Comparison of ENCODE assay signal across 16 cellular contexts in genomic region chr1:209388358-209388757, GRCh38.
DNase-seq lines count a peak whose midpoint lies in the region; ATAC-seq and TF ChIP-seq lines count a peak whose summit lies in the region.
"Had no signal": no experiment of that assay in that cellular context is flagged by ENCODE, and none has a peak within 500 bp of the region (broad histone marks: within the 10 kb centered on the region; RNA-seq: fewer than 3 reads in every experiment).

No MANE protein-coding gene starts in this region.

- H3K4me1 ChIP-seq in HCT116 (ENCODE audit: control insufficient read depth in 1 of 2, insufficient read depth in 2 of 2, low read length in 2 of 2) (peaks cover 0 to 29% of the 10 kb centered on the region in 2 experiments; a peak in 2 of 4 replicates), SJSA1 (replicated peaks) (peaks cover 28% of the 10 kb centered on the region), fibroblast of lung (ENCODE audit: control insufficient read depth, extremely low read depth, insufficient read depth, low read length) (peaks cover 17% of the 10 kb centered on the region), skeletal muscle satellite cell (ENCODE audit: control insufficient read depth, insufficient read depth, low read length) (peaks cover 29% of the 10 kb centered on the region)

- H3K4me3 ChIP-seq in HCT116 (replicated peaks in 1 of 2; ENCODE audit: low read depth in 1 of 2, low read length in 2 of 2): no peak overlapping the region
- no peak overlapping the region for H3K4me3 ChIP-seq in SJSA1
- H3K4me3 ChIP-seq in fibroblast of lung (replicated peaks in 1 of 4; ENCODE audit: control extremely low read depth in 1 of 4, insufficient read depth in 1 of 4, low read depth in 3 of 4, low read length in 4 of 4): no peak overlapping the region
- H3K4me3 ChIP-seq in skeletal muscle satellite cell (ENCODE audit: low read length): no peak overlapping the region
- H3K4me3 ChIP-seq: BLaER1 treated with 17β-estradiol and CSF1 and Interleukin-3, amounts not matched to agents 10 nM and 100 nM; HAP-1 had no signal

- DNase-seq in HCT116 (ENCODE audit: low read depth, low spot score) (no peak), SJSA1 (ENCODE audit: low read depth in 1 of 2, low spot score in 2 of 2) (no peak), fibroblast of lung (ENCODE audit: low read depth in 2 of 2) (no peak), dermis blood vessel endothelial cell (no peak)
- no peak for DNase-seq in activated naive CD4-positive, alpha-beta T cell treated with Interleukin-2 at 50 U/mL for 16 hours
- DNase-seq: DMS153; MV-4-11; NCI-H1417 treated with DMSO at 0.1 percent for 48 hours; NCI-H2029; NCI-H526 treated with DMSO at 0.1 percent for 48 hours; NK-92 treated with Interleukin-12 subunit alpha and Interleukin-12 subunit beta, amount 100 ng/mL, for 24 hours; Right ventricle myocardium superior had no signal

- CTCF ChIA-PET in HCT116 (lab: Charles Lee): no interaction called here

- no peak overlapping the region for H3K9ac ChIP-seq in HCT116 (ENCODE audit: low read length)
- H3K9ac ChIP-seq in fibroblast of lung (ENCODE audit: insufficient read depth, low read length): no peak overlapping the region
- H3K9ac ChIP-seq in skeletal muscle satellite cell (ENCODE audit: low read depth, low read length): peak overlapping the region; percentile 0
- H3K9ac ChIP-seq: BLaER1 treated with 17β-estradiol and CSF1 and Interleukin-3, amounts not matched to agents 10 nM and 100 nM had no signal

- RAD21 ChIA-PET in HCT116 (lab: Charles Lee; ENCODE audit: low non-redundant PET in 1 of 2, low total read pairs in 2 of 2, uncharacterized antibody in 2 of 2, unreplicated experiment in 2 of 2): no interaction called here

- H3K27me3 ChIP-seq in HCT116 (ENCODE audit: insufficient read depth, low read length) (no peaks in the 10 kb centered on the region), SJSA1 (replicated peaks) (no peaks in the 10 kb centered on the region), fibroblast of lung (ENCODE audit: control insufficient read depth, insufficient read depth, low read length) (no peaks in the 10 kb centered on the region), skeletal muscle satellite cell (ENCODE audit: control insufficient read depth, insufficient read depth, low read length) (no peaks in the 10 kb centered on the region)
- H3K27me3 ChIP-seq: BLaER1 treated with 17β-estradiol and CSF1 and Interleukin-3, amounts not matched to agents 10 nM and 100 nM had no signal

- no peak overlapping the region for H3K27ac ChIP-seq in HCT116 (ENCODE audit: low read depth, low read length)
- H3K27ac ChIP-seq in SJSA1: 0 out of 2 replicates have a peak overlapping the region, but pooled peaks have one; percentile 38
- no peak overlapping the region for H3K27ac ChIP-seq in fibroblast of lung (ENCODE audit: insufficient read depth, low read length)
- H3K27ac ChIP-seq: BLaER1 treated with 17β-estradiol and CSF1 and Interleukin-3, amounts not matched to agents 10 nM and 100 nM had no signal

- POLR2A ChIA-PET in HCT116 (lab: Charles Lee): no interaction called here

- no peak for TF ChIP-seq POLR2A in HCT116 (IDR thresholded peaks at IDR 0.05; ENCODE audit: borderline replicate concordance, extremely low read depth, insufficient read depth, insufficient read length)

- no peak for TF ChIP-seq RAD21 in HCT116 (IDR thresholded peaks at IDR 0.05; ENCODE audit: low read depth)

- no peaks in the 10 kb centered on the region for H3K36me3 ChIP-seq in HCT116 (ENCODE audit: control insufficient read depth in 1 of 2, insufficient read depth in 2 of 2, low read length in 2 of 2)
- H3K36me3 ChIP-seq in SJSA1: no peaks in the 10 kb centered on the region
- no peaks in the 10 kb centered on the region for H3K36me3 ChIP-seq in fibroblast of lung (ENCODE audit: control insufficient read depth, insufficient read depth, low read length)
- no peaks in the 10 kb centered on the region for H3K36me3 ChIP-seq in skeletal muscle satellite cell (ENCODE audit: insufficient read depth, low read length)
- H3K36me3 ChIP-seq: BLaER1 treated with 17β-estradiol and CSF1 and Interleukin-3, amounts not matched to agents 10 nM and 100 nM; HAP-1 had no signal

- ATAC-seq in HCT116: no peak
- ATAC-seq in GM19328 (IDR thresholded peaks at IDR 0.05; ENCODE audit: unreplicated experiment): no peak

- TF ChIP-seq CTCF in HCT116 (IDR thresholded peaks at IDR 0.05 in 2 of 3, conservative IDR thresholded peaks at IDR 0.05 in 1 of 3; ENCODE audit: borderline replicate concordance in 1 of 3, insufficient read depth in 1 of 3, low read depth in 2 of 3, low read length in 2 of 3): no peak
- TF ChIP-seq CTCF in fibroblast of lung (conservative IDR thresholded peaks at IDR 0.05 in 1 of 2, IDR thresholded peaks at IDR 0.05 in 1 of 2; ENCODE audit: low read depth in 1 of 2, low read length in 2 of 2): no peak

- peak overlapping the region; percentile 40 for H3K4me2 ChIP-seq in HCT116 (ENCODE audit: low read length)
- peak overlapping the region; percentile 42 for H3K4me2 ChIP-seq in fibroblast of lung (ENCODE audit: extremely low read depth, insufficient read depth, low read length)
- H3K4me2 ChIP-seq in skeletal muscle satellite cell (ENCODE audit: low read length): peak overlapping the region; percentile 37

- no peaks in the 10 kb centered on the region for H3K79me2 ChIP-seq in HCT116 (ENCODE audit: insufficient read depth, low read length)
- no peaks in the 10 kb centered on the region for H3K79me2 ChIP-seq in fibroblast of lung (ENCODE audit: control insufficient read depth, insufficient read depth, low read length)

- H3K9me3 ChIP-seq in HCT116 (ENCODE audit: control insufficient read depth in 1 of 2, insufficient read depth in 1 of 2, low read depth in 1 of 2, low read length in 2 of 2) (no peaks in the 10 kb centered on the region), SJSA1 (replicated peaks) (no peaks in the 10 kb centered on the region), fibroblast of lung (ENCODE audit: control insufficient read depth, insufficient read depth, low read depth, low read length) (no peaks in the 10 kb centered on the region), skeletal muscle satellite cell (replicated peaks; ENCODE audit: low read length) (no peaks in the 10 kb centered on the region)
- H3K9me3 ChIP-seq: BLaER1 treated with 17β-estradiol and CSF1 and Interleukin-3, amounts not matched to agents 10 nM and 100 nM; HAP-1 had no signal

- H3K9me2 ChIP-seq in HCT116 (ENCODE audit: insufficient read depth): no peaks in the 10 kb centered on the region

- BruUV-seq in HCT116 (replicated peaks; lab: Mats Ljungman, UMichigan): no TSS peak

- peak overlapping the region; percentile 5 for H2AFZ ChIP-seq in HCT116 (ENCODE audit: low read depth, low read length, poor library complexity, severe bottlenecking)
- H2AFZ ChIP-seq in fibroblast of lung (ENCODE audit: low read length): no peak overlapping the region

- H4K20me1 ChIP-seq in HCT116 (ENCODE audit: insufficient read depth): no peaks in the 10 kb centered on the region
- H4K20me1 ChIP-seq in fibroblast of lung (ENCODE audit: control insufficient read depth, extremely low read depth, insufficient read depth, low read length): no peaks in the 10 kb centered on the region
- H4K20me1 ChIP-seq: BLaER1 treated with 17β-estradiol and CSF1 and Interleukin-3, amounts not matched to agents 10 nM and 100 nM had no signal

- intact Hi-C loops in HCT116 (cut with micrococcal nuclease): loop anchor here (10.0 kb wide), 1 partner anchor 56 kb away; no protein-coding TSS in a partner anchor

TF ChIP-seq in HCT116, 20 proteins besides CTCF, POLR2A, EP300 and RAD21:
- TF ChIP-seq FOSL1 (IDR thresholded peaks at IDR 0.05; ENCODE audit: low read depth): no peak
- no peak for TF ChIP-seq JUND (IDR thresholded peaks at IDR 0.05)
- TF ChIP-seq EGR1 (IDR thresholded peaks at IDR 0.05; ENCODE audit: low read depth): no peak
- no peak for TF ChIP-seq REST (IDR thresholded peaks at IDR 0.05; ENCODE audit: low read depth)
- TF ChIP-seq CBX3 (IDR thresholded peaks at IDR 0.05; ENCODE audit: low read depth): no peak
- TF ChIP-seq SP1 (IDR thresholded peaks at IDR 0.05; ENCODE audit: low read depth): no peak
- TF ChIP-seq ZFX (IDR thresholded peaks at IDR 0.05): no peak
- no peak for TF ChIP-seq CEBPB (IDR thresholded peaks at IDR 0.05; ENCODE audit: low read depth)
- TF ChIP-seq ELF1 (IDR thresholded peaks at IDR 0.05; ENCODE audit: borderline replicate concordance, low read depth): no peak
